In the genomic region with DNA sequence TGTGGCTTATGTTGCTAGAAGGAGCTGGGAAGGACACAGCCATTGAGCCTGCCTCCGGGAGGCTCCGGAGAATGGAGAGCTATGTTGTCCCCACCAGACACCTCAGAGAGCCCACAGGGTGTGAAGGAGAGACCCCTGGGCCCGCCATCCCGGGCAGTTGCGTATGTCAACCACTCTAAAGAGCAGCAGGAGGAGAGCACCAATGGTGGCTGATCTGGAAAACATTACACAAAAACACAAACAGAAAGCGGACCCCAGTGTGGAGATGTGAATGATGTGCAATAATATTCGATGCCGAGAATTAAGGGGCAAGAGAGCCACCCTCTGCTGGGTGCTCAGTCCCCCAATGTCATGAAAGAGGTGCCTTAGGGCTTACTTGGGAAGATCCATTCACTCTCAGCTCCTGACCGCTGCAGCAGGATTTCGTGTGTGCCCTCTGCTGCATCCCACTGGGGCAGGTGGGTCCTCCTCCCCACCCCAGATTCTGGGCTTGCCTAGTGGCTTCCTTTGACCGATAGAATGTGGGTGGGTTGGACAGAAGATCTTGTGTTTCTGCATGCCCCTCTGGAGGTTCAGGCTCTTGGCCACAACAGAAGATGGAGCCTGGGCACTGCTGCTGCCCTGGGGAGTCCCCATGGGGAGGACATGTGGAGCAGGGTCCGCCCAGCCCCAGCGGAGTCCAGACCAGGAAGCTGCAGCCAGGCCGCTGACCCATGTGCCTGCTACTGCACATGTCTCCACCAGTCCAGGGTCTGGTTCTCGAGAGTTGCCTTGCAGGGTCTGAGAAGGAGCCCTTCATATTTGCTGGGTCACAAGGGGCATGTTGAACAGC, we compare ENCODE assay signal across 19 cellular contexts.
DNase-seq lines count a peak whose midpoint lies in the region; ATAC-seq and TF ChIP-seq lines count a peak whose summit lies in the region.
"Had no signal": no experiment of that assay in that cellular context is flagged by ENCODE, and none has a peak within 500 bp of the region (broad histone marks: within the 10 kb centered on the region; RNA-seq: fewer than 3 reads in every experiment).

No MANE protein-coding gene starts in this region.

- peak; percentile 16 for DNase-seq in activated effector memory CD4-positive, alpha-beta T cell treated with anti-CD3 and anti-CD28 coated beads, Interleukin-2, amount 50 U/mL, for 16 hours
- DNase-seq in activated effector memory CD4-positive, alpha-beta T cell treated with Interleukin-2 at 50 U/mL for 16 hours, result no peak
- peak; percentile 34 for DNase-seq in left lobe of liver (ENCODE audit: low spot score)
- DNase-seq in stomach, result peak; percentile 9
- no peak for DNase-seq in stimulated activated CD4-positive, alpha-beta T cell treated with anti-CD3 and anti-CD28 coated beads, Interleukin-2, amount 100 ng/mL, for 48 hours
- DNase-seq in DMS53 treated with DMSO at 0.1 percent for 48 hours (lab: John Stamatoyannopoulos, UW; ENCODE audit: unreplicated experiment), result no peak
- DNase-seq in thyroid gland, result no peak
- DNase-seq: Calu3, DND-41, NCI-H1048, NCI-H1417, NCI-H1694 treated with DMSO at 0.1 percent for 48 hours, NCI-H2081, NCI-H226, NCI-H526 treated with DMSO at 0.1 percent for 48 hours, PC-9, Right ventricle myocardium superior had no signal

- H3K4me3 ChIP-seq in stomach, result no peak overlapping the region
- no peak overlapping the region for H3K4me3 ChIP-seq in thyroid gland (replicated peaks in 1 of 3)
- H3K4me3 ChIP-seq: PC-9 had no signal

- WGBS in stomach, 5 donors, result 87 to 91% (median 90%) methylated on average over 13 to 15 of the region's 15 CpGs
- WGBS in thyroid gland, 2 donors, result 94 to 95% methylated on average over 15 of the region's 15 CpGs

- no peak for TF ChIP-seq POLR2A in stomach (IDR thresholded peaks at IDR 0.05)
- TF ChIP-seq POLR2A in thyroid gland (IDR thresholded peaks at IDR 0.05), result no peak

- no peak for ATAC-seq in left lobe of liver

- TF ChIP-seq CTCF in stomach (IDR thresholded peaks at IDR 0.05) (no peak), thyroid gland (IDR thresholded peaks at IDR 0.05) (no peak)

- H3K36me3 ChIP-seq in stomach (no peaks in the 10 kb centered on the region), thyroid gland (no peaks in the 10 kb centered on the region)

- H3K27me3 ChIP-seq in stomach (no peaks in the 10 kb centered on the region), thyroid gland (no peaks in the 10 kb centered on the region)

- no peaks in the 10 kb centered on the region for H3K4me1 ChIP-seq in stomach
- H3K4me1 ChIP-seq in thyroid gland, result no peaks in the 10 kb centered on the region

- H3K9me3 ChIP-seq in stomach (peaks cover 0 to 76% (median 45%) of the 10 kb centered on the region in 4 donors), thyroid gland (no peaks in the 10 kb centered on the region)

- H3K27ac ChIP-seq in stomach (no peak overlapping the region), thyroid gland (no peak overlapping the region)
- H3K27ac ChIP-seq: 22Rv1, HL-60, PC-9 had no signal

- TF ChIP-seq EP300 in stomach (IDR thresholded peaks at IDR 0.05), result no peak

- intact Hi-C loops in stomach (cut with DNase I; ENCODE audit: low total_unique reads), result no loop called here
- intact Hi-C loops in thyroid gland (cut with DNase I), result no loop called here

Comparison
In these comparisons a context has a peak if more than half of its experiments do, and no peak if none do; other contexts are left out.
1. DNase-seq: peak in activated effector memory CD4-positive, alpha-beta T cell treated with anti-CD3 and anti-CD28 coated beads, Interleukin-2, amount 50 U/mL, for 16 hours (single experiment), left lobe of liver (single experiment) and stomach (single experiment); none in activated effector memory CD4-positive, alpha-beta T cell treated with Interleukin-2 at 50 U/mL for 16 hours (single experiment), stimulated activated CD4-positive, alpha-beta T cell treated with anti-CD3 and anti-CD28 coated beads, Interleukin-2, amount 100 ng/mL, for 48 hours (0 of 2), DMS53 treated with DMSO at 0.1 percent for 48 hours (single experiment) and thyroid gland (0 of 2).